In the genomic region with DNA sequence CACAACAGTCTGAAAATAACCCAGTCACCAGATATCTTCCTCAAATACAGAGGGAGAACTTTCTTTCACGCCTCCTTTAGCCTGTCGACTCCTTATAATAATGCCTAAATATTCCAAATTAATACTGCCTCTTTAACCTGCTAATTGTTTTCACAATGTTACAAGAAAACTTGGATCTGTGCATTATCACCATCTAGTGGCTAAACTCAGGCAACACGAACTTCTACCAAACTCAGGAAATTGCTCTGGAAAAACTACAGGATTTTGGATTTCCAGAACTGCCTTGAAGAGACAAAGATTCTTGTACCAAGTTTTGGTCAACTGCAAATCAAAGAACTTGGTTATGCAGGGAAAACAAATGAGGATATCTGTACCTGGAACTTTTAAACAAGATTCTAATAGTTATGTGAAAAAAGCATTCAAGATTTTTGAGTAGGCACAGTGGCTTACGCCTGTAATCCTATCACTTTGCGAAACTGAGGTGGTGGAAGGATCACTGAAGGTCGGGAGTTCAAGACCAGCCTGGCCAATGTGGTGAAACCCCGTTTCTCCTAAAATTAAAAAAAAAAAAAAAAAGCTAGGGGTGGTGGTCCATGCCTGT, we compare ENCODE assay signal across 1 cellular context.
TF ChIP-seq lines count a peak whose summit lies in the region.

No MANE protein-coding gene starts in this region.

TF ChIP-seq in A549, 52 proteins besides CTCF, POLR2A, EP300 and RAD21 (continued from another document):
- TF ChIP-seq, protein P1, sequence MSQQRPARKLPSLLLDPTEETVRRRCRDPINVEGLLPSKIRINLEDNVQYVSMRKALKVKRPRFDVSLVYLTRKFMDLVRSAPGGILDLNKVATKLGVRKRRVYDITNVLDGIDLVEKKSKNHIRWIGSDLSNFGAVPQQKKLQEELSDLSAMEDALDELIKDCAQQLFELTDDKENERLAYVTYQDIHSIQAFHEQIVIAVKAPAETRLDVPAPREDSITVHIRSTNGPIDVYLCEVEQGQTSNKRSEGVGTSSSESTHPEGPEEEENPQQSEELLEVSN (IDR thresholded peaks at IDR 0.05; ENCODE audit: borderline replicate concordance, low read depth): no peak
- TF ChIP-seq MAZ (IDR thresholded peaks at IDR 0.05; ENCODE audit: borderline replicate concordance, low read depth, low read length) (no peak), HOXB13 (CRISPR knock-in tag; IDR thresholded peaks at IDR 0.05; ENCODE audit: low read depth) (no peak), NPAS2 (CRISPR knock-in tag; IDR thresholded peaks at IDR 0.05; ENCODE audit: borderline replicate concordance) (no peak), HOXA7 (CRISPR knock-in tag; IDR thresholded peaks at IDR 0.05) (no peak)
- TF ChIP-seq, protein P2, sequence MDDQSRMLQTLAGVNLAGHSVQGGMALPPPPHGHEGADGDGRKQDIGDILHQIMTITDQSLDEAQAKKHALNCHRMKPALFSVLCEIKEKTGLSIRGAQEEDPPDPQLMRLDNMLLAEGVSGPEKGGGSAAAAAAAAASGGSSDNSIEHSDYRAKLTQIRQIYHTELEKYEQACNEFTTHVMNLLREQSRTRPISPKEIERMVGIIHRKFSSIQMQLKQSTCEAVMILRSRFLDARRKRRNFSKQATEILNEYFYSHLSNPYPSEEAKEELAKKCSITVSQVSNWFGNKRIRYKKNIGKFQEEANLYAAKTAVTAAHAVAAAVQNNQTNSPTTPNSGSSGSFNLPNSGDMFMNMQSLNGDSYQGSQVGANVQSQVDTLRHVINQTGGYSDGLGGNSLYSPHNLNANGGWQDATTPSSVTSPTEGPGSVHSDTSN (IDR thresholded peaks at IDR 0.05): no peak
- TF ChIP-seq, protein P3, sequence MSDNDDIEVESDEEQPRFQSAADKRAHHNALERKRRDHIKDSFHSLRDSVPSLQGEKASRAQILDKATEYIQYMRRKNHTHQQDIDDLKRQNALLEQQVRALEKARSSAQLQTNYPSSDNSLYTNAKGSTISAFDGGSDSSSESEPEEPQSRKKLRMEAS (IDR thresholded peaks at IDR 0.05): no peak
